ENCODE assay signal across 1 cellular context in genomic region chr22:18035740-18036139, GRCh38.
TF ChIP-seq lines count a peak whose summit lies in the region.

No MANE protein-coding gene starts in this region.

TF ChIP-seq in H1, 55 proteins besides CTCF, POLR2A, EP300 and RAD21:
- TF ChIP-seq ATF3 (IDR thresholded peaks at IDR 0.05; ENCODE audit: insufficient read depth, low read depth, low read length): peak; percentile 62; the same call in 1 of the 2 replicates
- TF ChIP-seq KDM4A (IDR thresholded peaks at IDR 0.05; ENCODE audit: low read depth, low read length, severe bottlenecking): no peak
- peak; percentile 84 for TF ChIP-seq CEBPB (IDR thresholded peaks at IDR 0.05; ENCODE audit: low read depth, low read length)
- no peak for TF ChIP-seq SP4 (IDR thresholded peaks at IDR 0.05; ENCODE audit: low read length)
- TF ChIP-seq CHD2 (IDR thresholded peaks at IDR 0.05; ENCODE audit: low read length): no peak
- TF ChIP-seq EGR1 (IDR thresholded peaks at IDR 0.05; ENCODE audit: borderline replicate concordance, low read depth, low read length): no peak
- TF ChIP-seq RXRA (IDR thresholded peaks at IDR 0.05; ENCODE audit: insufficient read depth, low read depth, low read length): no peak
- no peak for TF ChIP-seq SP2 (IDR thresholded peaks at IDR 0.05; ENCODE audit: low read length)
- no peak for TF ChIP-seq ZNF274 (IDR thresholded peaks at IDR 0.05; ENCODE audit: borderline replicate concordance, extremely low read depth, low read length)
- TF ChIP-seq MAFK (IDR thresholded peaks at IDR 0.05; ENCODE audit: low read depth, low read length): no peak
TF ChIP-seq in H1: peak in this region for 2.
